In the genomic region with DNA sequence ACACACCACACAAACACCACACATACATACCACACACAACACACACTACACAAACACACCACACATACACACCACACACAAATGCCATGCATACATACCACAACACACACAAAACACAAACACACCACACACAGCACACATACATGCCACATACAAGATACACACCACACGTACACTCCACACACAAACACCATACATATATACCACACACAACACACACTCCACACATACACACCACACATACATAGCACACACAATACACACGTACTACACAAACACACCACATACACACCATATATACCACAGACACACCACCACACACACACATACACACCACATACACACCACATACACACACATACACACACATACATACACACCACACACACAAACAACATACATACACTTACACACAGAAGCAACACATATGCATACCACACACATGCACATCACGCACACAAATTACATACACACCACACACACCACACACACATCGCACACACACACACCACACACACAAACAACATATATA, we compare ENCODE assay signal across 2 cellular contexts.
A peak's percentile ranks its signal among the peaks of the same experiment; 100 is the strongest.
TF ChIP-seq lines count a peak whose summit lies in the region.

No MANE protein-coding gene starts in this region.

TF ChIP-seq in HEK293, 187 proteins besides CTCF, POLR2A, EP300 and RAD21 (continued from another document and continues in another):
- TF ChIP-seq, protein P1, sequence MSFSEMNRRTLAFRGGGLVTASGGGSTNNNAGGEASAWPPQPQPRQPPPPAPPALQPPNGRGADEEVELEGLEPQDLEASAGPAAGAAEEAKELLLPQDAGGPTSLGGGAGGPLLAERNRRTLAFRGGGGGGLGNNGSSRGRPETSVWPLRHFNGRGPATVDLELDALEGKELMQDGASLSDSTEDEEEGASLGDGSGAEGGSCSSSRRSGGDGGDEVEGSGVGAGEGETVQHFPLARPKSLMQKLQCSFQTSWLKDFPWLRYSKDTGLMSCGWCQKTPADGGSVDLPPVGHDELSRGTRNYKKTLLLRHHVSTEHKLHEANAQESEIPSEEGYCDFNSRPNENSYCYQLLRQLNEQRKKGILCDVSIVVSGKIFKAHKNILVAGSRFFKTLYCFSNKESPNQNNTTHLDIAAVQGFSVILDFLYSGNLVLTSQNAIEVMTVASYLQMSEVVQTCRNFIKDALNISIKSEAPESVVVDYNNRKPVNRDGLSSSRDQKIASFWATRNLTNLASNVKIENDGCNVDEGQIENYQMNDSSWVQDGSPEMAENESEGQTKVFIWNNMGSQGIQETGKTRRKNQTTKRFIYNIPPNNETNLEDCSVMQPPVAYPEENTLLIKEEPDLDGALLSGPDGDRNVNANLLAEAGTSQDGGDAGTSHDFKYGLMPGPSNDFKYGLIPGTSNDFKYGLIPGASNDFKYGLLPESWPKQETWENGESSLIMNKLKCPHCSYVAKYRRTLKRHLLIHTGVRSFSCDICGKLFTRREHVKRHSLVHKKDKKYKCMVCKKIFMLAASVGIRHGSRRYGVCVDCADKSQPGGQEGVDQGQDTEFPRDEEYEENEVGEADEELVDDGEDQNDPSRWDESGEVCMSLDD (tag by site-specific recombination; IDR thresholded peaks at IDR 0.05) = no peak; the same call in 1 of the 2 replicates
- TF ChIP-seq ZNF621 (tag by site-specific recombination; IDR thresholded peaks at IDR 0.05) (no peak), HOXD13 (CRISPR knock-in tag; IDR thresholded peaks at IDR 0.05; ENCODE audit: borderline replicate concordance) (no peak), ZNF133 (tag by site-specific recombination; IDR thresholded peaks at IDR 0.05) (peak; percentile 31; the same call in 1 of the 2 replicates), ZNF311 (tag by site-specific recombination; IDR thresholded peaks at IDR 0.05; ENCODE audit: borderline replicate concordance) (0 out of 2 replicates have a peak, but pooled peaks have one; percentile 84), ZNF404 (tag by site-specific recombination; IDR thresholded peaks at IDR 0.05) (no peak), ZNF423 (tag by site-specific recombination; IDR thresholded peaks at IDR 0.05) (no peak), HOXC10 (CRISPR knock-in tag; IDR thresholded peaks at IDR 0.05) (no peak), MZF1 (tag by site-specific recombination; IDR thresholded peaks at IDR 0.05; ENCODE audit: borderline replicate concordance) (no peak)
- TF ChIP-seq, protein P2, sequence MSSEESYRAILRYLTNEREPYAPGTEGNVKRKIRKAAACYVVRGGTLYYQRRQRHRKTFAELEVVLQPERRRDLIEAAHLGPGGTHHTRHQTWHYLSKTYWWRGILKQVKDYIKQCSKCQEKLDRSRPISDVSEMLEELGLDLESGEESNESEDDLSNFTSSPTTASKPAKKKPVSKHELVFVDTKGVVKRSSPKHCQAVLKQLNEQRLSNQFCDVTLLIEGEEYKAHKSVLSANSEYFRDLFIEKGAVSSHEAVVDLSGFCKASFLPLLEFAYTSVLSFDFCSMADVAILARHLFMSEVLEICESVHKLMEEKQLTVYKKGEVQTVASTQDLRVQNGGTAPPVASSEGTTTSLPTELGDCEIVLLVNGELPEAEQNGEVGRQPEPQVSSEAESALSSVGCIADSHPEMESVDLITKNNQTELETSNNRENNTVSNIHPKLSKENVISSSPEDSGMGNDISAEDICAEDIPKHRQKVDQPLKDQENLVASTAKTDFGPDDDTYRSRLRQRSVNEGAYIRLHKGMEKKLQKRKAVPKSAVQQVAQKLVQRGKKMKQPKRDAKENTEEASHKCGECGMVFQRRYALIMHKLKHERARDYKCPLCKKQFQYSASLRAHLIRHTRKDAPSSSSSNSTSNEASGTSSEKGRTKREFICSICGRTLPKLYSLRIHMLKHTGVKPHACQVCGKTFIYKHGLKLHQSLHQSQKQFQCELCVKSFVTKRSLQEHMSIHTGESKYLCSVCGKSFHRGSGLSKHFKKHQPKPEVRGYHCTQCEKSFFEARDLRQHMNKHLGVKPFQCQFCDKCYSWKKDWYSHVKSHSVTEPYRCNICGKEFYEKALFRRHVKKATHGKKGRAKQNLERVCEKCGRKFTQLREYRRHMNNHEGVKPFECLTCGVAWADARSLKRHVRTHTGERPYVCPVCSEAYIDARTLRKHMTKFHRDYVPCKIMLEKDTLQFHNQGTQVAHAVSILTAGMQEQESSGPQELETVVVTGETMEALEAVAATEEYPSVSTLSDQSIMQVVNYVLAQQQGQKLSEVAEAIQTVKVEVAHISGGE (tag by site-specific recombination; conservative IDR thresholded peaks at IDR 0.05; ENCODE audit: low read depth) = no peak
- TF ChIP-seq, protein P3, sequence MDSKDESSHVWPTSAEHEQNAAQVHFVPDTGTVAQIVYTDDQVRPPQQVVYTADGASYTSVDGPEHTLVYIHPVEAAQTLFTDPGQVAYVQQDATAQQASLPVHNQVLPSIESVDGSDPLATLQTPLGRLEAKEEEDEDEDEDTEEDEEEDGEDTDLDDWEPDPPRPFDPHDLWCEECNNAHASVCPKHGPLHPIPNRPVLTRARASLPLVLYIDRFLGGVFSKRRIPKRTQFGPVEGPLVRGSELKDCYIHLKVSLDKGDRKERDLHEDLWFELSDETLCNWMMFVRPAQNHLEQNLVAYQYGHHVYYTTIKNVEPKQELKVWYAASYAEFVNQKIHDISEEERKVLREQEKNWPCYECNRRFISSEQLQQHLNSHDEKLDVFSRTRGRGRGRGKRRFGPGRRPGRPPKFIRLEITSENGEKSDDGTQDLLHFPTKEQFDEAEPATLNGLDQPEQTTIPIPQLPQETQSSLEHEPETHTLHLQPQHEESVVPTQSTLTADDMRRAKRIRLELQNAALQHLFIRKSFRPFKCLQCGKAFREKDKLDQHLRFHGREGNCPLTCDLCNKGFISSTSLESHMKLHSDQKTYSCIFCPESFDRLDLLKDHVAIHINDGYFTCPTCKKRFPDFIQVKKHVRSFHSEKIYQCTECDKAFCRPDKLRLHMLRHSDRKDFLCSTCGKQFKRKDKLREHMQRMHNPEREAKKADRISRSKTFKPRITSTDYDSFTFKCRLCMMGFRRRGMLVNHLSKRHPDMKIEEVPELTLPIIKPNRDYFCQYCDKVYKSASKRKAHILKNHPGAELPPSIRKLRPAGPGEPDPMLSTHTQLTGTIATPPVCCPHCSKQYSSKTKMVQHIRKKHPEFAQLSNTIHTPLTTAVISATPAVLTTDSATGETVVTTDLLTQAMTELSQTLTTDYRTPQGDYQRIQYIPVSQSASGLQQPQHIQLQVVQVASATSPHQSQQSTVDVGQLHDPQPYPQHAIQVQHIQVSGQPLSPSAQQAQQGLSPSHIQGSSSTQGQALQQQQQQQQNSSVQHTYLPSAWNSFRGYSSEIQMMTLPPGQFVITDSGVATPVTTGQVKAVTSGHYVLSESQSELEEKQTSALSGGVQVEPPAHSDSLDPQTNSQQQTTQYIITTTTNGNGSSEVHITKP (tag by site-specific recombination; IDR thresholded peaks at IDR 0.05) = no peak
- TF ChIP-seq, protein P4, sequence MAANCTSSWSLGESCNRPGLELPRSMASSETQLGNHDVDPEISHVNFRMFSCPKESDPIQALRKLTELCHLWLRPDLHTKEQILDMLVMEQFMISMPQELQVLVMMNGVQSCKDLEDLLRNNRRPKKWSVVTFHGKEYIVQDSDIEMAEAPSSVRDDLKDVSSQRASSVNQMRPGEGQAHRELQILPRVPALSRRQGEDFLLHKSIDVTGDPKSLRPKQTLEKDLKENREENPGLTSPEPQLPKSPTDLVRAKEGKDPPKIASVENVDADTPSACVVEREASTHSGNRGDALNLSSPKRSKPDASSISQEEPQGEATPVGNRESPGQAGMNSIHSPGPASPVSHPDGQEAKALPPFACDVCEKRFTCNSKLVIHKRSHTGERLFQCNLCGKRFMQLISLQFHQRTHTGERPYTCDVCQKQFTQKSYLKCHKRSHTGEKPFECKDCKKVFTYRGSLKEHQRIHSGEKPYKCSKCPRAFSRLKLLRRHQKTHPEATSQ (tag by site-specific recombination; IDR thresholded peaks at IDR 0.05) = 0 out of 2 replicates have a peak, but pooled peaks have one; percentile 6

TF ChIP-seq in K562, 482 proteins besides CTCF, POLR2A, EP300 and RAD21 (continued from another document):
- TF ChIP-seq, protein P5, sequence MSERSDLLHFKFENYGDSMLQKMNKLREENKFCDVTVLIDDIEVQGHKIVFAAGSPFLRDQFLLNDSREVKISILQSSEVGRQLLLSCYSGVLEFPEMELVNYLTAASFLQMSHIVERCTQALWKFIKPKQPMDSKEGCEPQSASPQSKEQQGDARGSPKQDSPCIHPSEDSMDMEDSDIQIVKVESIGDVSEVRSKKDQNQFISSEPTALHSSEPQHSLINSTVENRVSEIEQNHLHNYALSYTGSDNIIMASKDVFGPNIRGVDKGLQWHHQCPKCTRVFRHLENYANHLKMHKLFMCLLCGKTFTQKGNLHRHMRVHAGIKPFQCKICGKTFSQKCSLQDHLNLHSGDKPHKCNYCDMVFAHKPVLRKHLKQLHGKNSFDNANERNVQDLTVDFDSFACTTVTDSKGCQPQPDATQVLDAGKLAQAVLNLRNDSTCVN (CRISPR knock-in tag; IDR thresholded peaks at IDR 0.05) = peak; percentile 52
- TF ChIP-seq HLTF (IDR thresholded peaks at IDR 0.05) = 0 out of 2 replicates have a peak, but pooled peaks have one; percentile 39
- TF ChIP-seq, protein P6, sequence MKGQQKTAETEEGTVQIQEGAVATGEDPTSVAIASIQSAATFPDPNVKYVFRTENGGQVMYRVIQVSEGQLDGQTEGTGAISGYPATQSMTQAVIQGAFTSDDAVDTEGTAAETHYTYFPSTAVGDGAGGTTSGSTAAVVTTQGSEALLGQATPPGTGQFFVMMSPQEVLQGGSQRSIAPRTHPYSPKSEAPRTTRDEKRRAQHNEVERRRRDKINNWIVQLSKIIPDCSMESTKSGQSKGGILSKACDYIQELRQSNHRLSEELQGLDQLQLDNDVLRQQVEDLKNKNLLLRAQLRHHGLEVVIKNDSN (CRISPR knock-in tag; IDR thresholded peaks at IDR 0.05) = peak; percentile 5; the same call in 1 of the 2 replicates
- peak; percentile 60 for TF ChIP-seq PHF20 (IDR thresholded peaks at IDR 0.05; ENCODE audit: partially characterized antibody)
- TF ChIP-seq CREBBP (IDR thresholded peaks at IDR 0.05; ENCODE audit: low read depth, low read length) = peak; percentile 82
- TF ChIP-seq, protein P7, sequence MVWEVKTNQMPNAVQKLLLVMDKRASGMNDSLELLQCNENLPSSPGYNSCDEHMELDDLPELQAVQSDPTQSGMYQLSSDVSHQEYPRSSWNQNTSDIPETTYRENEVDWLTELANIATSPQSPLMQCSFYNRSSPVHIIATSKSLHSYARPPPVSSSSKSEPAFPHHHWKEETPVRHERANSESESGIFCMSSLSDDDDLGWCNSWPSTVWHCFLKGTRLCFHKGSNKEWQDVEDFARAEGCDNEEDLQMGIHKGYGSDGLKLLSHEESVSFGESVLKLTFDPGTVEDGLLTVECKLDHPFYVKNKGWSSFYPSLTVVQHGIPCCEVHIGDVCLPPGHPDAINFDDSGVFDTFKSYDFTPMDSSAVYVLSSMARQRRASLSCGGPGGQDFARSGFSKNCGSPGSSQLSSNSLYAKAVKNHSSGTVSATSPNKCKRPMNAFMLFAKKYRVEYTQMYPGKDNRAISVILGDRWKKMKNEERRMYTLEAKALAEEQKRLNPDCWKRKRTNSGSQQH (CRISPR knock-in tag; IDR thresholded peaks at IDR 0.05) = 0 out of 2 replicates have a peak, but pooled peaks have one; percentile 4
- no peak for TF ChIP-seq RBBP5 (IDR thresholded peaks at IDR 0.05; ENCODE audit: borderline replicate concordance, insufficient read depth, low read length, poor library complexity, severe bottlenecking)
- no peak for TF ChIP-seq GABPB2 (CRISPR knock-in tag; conservative IDR thresholded peaks at IDR 0.05)
- peak in 1 of 2 experiments; percentile 26; a peak in 1 of 4 replicates for TF ChIP-seq CSDE1 (IDR thresholded peaks at IDR 0.05)
